In genomic region chr11:118276422-118276821, GRCh38 we compare ENCODE assay signal across 1 cellular context.
TF ChIP-seq lines count a peak whose summit lies in the region.

No MANE protein-coding gene starts in this region.

TF ChIP-seq in endothelial cell of umbilical vein, 7 proteins besides CTCF, POLR2A, EP300 and RAD21:
- TF ChIP-seq EZH2 (IDR thresholded peaks at IDR 0.05; ENCODE audit: borderline replicate concordance, low read depth, low read length, severe bottlenecking): no peak
- no peak for TF ChIP-seq FOS (IDR thresholded peaks at IDR 0.05; ENCODE audit: borderline replicate concordance, insufficient read depth, low read length)
- no peak for TF ChIP-seq MAX (IDR thresholded peaks at IDR 0.05; ENCODE audit: insufficient read depth, insufficient read length)
- TF ChIP-seq JUN (IDR thresholded peaks at IDR 0.05; ENCODE audit: borderline replicate concordance, insufficient read depth, insufficient read length, low read depth): no peak
- no peak for TF ChIP-seq GATA2 (IDR thresholded peaks at IDR 0.05; ENCODE audit: insufficient read depth, insufficient read length, low read depth, low read length)
- TF ChIP-seq POLR2AphosphoS5 (IDR thresholded peaks at IDR 0.05; ENCODE audit: insufficient read depth, low read depth, low read length): no peak
- no peak for TF ChIP-seq MYC (IDR thresholded peaks at IDR 0.05; ENCODE audit: low read depth, low read length)
